ENCODE assay signal across 8 cellular contexts in the genomic region with DNA sequence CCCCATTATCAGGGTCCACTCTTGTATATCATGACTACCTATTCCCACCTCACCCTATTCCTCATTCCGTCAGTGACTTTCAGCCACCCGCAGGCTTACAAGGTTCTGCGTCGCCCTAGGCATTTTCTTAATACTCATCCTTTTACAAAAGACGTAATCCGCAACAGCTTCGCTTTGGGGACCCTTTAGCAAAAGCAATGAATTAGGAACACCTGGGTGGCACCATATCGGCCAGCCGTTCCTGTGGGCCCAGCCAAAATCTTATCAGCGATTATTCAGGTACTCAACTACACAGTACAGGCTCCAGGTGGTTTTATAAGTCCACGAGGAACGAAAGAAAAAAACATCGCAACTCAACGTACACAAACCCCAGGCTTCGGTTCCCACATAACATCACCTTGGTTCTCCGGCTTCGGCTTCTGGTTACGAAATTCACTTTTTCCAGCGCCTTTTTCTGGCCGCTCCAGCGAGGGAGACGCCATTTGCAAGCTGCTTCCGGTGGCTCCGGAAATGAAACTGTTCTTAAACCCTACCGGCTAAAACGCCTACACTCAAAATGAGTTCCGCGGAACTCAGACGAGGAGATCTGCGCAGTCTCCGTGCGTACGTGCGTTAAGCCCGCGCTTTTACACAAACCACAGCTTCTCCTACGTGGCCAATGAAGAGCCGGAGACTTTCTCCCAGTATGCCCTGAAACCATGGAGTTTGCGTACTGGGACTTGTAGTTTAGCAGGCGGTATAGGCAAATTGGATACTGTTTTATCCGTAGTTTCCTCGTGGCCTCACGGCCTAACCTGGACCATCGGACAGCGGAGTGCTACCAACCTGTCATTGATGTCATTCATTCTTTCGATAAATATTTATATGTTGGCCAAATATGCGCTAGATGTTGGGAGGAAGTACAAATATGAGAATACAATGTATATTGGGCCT. TPM values are rescaled to one million over a fixed set of nuclear protein-coding genes. Genes with fewer than 3 reads are reported as not detected.
A peak's percentile ranks its signal among the peaks of the same experiment; 100 is the strongest.
DNase-seq lines count a peak whose midpoint lies in the region; ATAC-seq and TF ChIP-seq lines count a peak whose summit lies in the region.

A gene (minus strand): TSS at position 494 of the 933 bp plus-strand sequence. CDS start 12 bp downstream, at position 482.

- H3K4me3 ChIP-seq in BE2C (ENCODE audit: low read depth, low read length) (peak within 1 kb of the TSS; percentile 84), colonic mucosa (peak within 1 kb of the TSS; percentile 79)

- peaks cover 3% of the 10 kb centered on the region for H3K27me3 Mint-ChIP-seq in activated CD4-positive, alpha-beta T cell treated with anti-CD3 and anti-CD28 coated beads, Interleukin-2, amount 10 ng/mL, durations not matched to agents 24 days and 14 days

- H3K27me3 ChIP-seq in BE2C: no peaks in the 10 kb centered on the region
- no peaks in the 10 kb centered on the region for H3K27me3 ChIP-seq in colonic mucosa

- peak within 1 kb of the TSS; percentile 98 for H3K4me3 Mint-ChIP-seq in activated CD4-positive, alpha-beta T cell treated with anti-CD3 and anti-CD28 coated beads, Interleukin-2, amount 10 ng/mL, durations not matched to agents 24 days and 14 days

- peak; percentile 92 for DNase-seq in BE2C
- peak; percentile 95 for DNase-seq in NCI-H526 treated with DMSO at 0.1 percent for 48 hours (lab: John Stamatoyannopoulos, UW)
- DNase-seq in activated CD4-positive, alpha-beta T cell treated with anti-CD3 and anti-CD28 coated beads, Interleukin-2, amount 10 ng/mL, durations not matched to agents 24 days and 14 days: peak; percentile 97
- peak; percentile 95 for DNase-seq in colonic mucosa
- DNase-seq in kidney tubule cell (ENCODE audit: low spot score): peak; percentile 98
- peak; percentile 62 to 82 (median 76) for DNase-seq in stimulated activated CD4-positive, alpha-beta T cell treated with anti-CD3 and anti-CD28 coated beads, Interleukin-1b, Interleukin-23, amount 100 ng/mL, for 24 hours (ENCODE audit: low read depth in 4 of 4, low spot score in 1 of 4)

- H3K9me3 ChIP-seq in BE2C (no peaks in the 10 kb centered on the region), colonic mucosa (no peaks in the 10 kb centered on the region)

- H3K36me3 Mint-ChIP-seq in activated CD4-positive, alpha-beta T cell treated with anti-CD3 and anti-CD28 coated beads, Interleukin-2, amount 10 ng/mL, durations not matched to agents 24 days and 14 days (ENCODE audit: low read depth): peaks cover 23% of the 10 kb centered on the region

- peaks cover 31% of the 10 kb centered on the region for H3K4me1 Mint-ChIP-seq in activated CD4-positive, alpha-beta T cell treated with anti-CD3 and anti-CD28 coated beads, Interleukin-2, amount 10 ng/mL, durations not matched to agents 24 days and 14 days

- H3K27ac ChIP-seq in colonic mucosa: peak within 1 kb of the TSS; percentile 29

- peak within 1 kb of the TSS; percentile 76 to 79 for H3K9ac ChIP-seq in colonic mucosa (ENCODE audit: low read depth in 2 of 2, low read length in 2 of 2)

- H3K4me1 ChIP-seq in BE2C: peaks cover 4% of the 10 kb centered on the region
- peaks cover 7% of the 10 kb centered on the region for H3K4me1 ChIP-seq in colonic mucosa

- peak within 1 kb of the TSS; percentile 100 for H3K27ac Mint-ChIP-seq in activated CD4-positive, alpha-beta T cell treated with anti-CD3 and anti-CD28 coated beads, Interleukin-2, amount 10 ng/mL, durations not matched to agents 24 days and 14 days

- ATAC-seq in GM19324 (IDR thresholded peaks at IDR 0.05; ENCODE audit: low FRiP score, unreplicated experiment): peak; percentile 97
- ATAC-seq in HG03469 (IDR thresholded peaks at IDR 0.05; ENCODE audit: unreplicated experiment): peak; percentile 94

- TF ChIP-seq CTCF in BE2C (IDR thresholded peaks at IDR 0.05; ENCODE audit: low read depth, low read length) (no peak), colonic mucosa (IDR thresholded peaks at IDR 0.05) (no peak)

- H3K9me3 Mint-ChIP-seq in activated CD4-positive, alpha-beta T cell treated with anti-CD3 and anti-CD28 coated beads, Interleukin-2, amount 10 ng/mL, durations not matched to agents 24 days and 14 days: peaks cover 8% of the 10 kb centered on the region

- intact Hi-C loops in activated CD4-positive, alpha-beta T cell treated with anti-CD3 and anti-CD28 coated beads, Interleukin-2, amount 10 ng/mL, durations not matched to agents 24 days and 14 days (cut with micrococcal nuclease): loop anchor here (1.0 to 10.0 kb wide), 10 partner anchors 23 to 1047 kb away; a partner anchor contains a TSS
- intact Hi-C loops in colonic mucosa (cut with DNase I): no loop called here

- H3K36me3 ChIP-seq in BE2C (no peaks in the 10 kb centered on the region), colonic mucosa (no peaks in the 10 kb centered on the region)

RNA-seq across cellular contexts. Expression of the gene that starts here (rescaled TPM):
- 32.1 TPM for polyA plus RNA-seq in BE2C (2012; ENCODE audit: insufficient read depth, insufficient read length, low read depth)
- 134 and 141 TPM in 2 replicates for total RNA-seq in activated CD4-positive, alpha-beta T cell treated with anti-CD3 and anti-CD28 coated beads, Interleukin-2, amount 10 ng/mL, durations not matched to agents 24 days and 14 days
- total RNA-seq in colonic mucosa: 10 to 100 TPM; 32.8 to 33.2 TPM

Comparison
In these comparisons a context has a peak if more than half of its experiments do, and no peak if none do; other contexts are left out.
1. Peak in every context shown above with its lines: DNase-seq, ATAC-seq, H3K4me3 ChIP-seq and H3K27ac ChIP-seq.